ENCODE assay signal across 8 cellular contexts in the genomic region with DNA sequence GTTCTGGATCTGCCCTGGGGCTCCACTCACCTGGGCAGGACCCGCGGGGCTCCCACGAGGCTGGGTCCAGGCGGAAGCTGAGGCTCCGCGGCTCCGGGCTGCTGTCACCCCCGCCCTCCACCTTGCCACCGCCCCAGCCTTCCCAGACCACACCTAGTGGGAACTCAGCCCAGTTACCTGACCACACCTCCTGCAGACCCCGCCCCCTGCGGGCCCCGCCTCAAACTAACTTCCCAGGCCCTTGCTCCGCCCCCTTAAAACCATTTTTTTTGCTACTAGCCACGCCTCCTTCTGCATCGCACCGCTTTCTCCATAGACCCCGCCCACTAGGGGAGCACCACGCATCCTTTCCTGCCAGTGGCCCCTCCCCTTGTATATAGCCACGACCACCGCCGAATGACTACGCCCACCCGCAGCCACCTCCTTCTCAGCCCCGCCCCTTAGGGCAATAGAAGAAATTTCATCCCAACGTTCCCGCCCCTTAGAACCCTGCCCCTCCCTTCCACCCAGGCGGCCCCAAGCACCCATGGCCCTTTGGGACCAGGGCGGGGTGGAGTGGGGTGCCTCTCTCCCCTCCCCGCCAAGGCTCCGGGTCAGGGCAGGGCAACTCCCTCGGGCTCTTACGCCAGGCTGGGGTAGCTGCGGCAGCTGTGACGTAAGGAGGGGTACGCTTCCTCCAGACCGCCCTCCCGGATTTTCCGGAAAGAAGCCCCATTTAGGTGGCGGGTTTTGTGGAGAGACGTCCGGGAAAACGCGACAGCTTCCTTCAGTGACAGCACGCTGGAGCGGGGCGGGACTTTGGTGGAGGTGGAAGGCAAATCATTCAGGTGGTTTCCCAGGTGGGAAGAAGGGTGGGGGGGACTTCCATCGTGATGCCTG. TPM values are rescaled to one million over a fixed set of nuclear protein-coding genes. Genes with fewer than 3 reads are reported as not detected.
DNase-seq lines count a peak whose midpoint lies in the region; ATAC-seq and TF ChIP-seq lines count a peak whose summit lies in the region.

SH2D3A (minus strand) TSS at position 79 of the 879 bp plus-strand sequence. CDS start 3,687 bp downstream, outside the sequence.

- H3K4me3 ChIP-seq in esophagus (ENCODE audit: low read depth in 1 of 2, low read length in 2 of 2) (peak within 1 kb of the TSS; percentile 60 to 64), thymus (ENCODE audit: low read length) (peak within 1 kb of the TSS; percentile 73)

- H3K9me3 ChIP-seq in esophagus (ENCODE audit: control insufficient read depth in 2 of 2, insufficient read depth in 1 of 2, low read depth in 1 of 2, low read length in 1 of 2) (no peaks in the 10 kb centered on the region), thymus (ENCODE audit: control insufficient read depth) (no peaks in the 10 kb centered on the region)

- WGBS in esophagus, 2 donors: 2 to 3% methylated on average over 43 to 47 of the region's 47 CpGs
- 3% methylated on average over 47 of the region's 47 CpGs for WGBS in thymus

- peak; percentile 58 for ATAC-seq in HG03378 (IDR thresholded peaks at IDR 0.05; ENCODE audit: unreplicated experiment)

- peaks cover 13% of the 10 kb centered on the region for H3K4me1 Mint-ChIP-seq in neural crest cell

- TF ChIP-seq CTCF in neural crest cell (conservative IDR thresholded peaks at IDR 0.05): no peak

- peak within 1 kb of the TSS; percentile 91 to 98 for H3K27ac ChIP-seq in esophagus (ENCODE audit: low read depth in 2 of 2, low read length in 1 of 2)
- peak within 1 kb of the TSS; percentile 86 for H3K27ac ChIP-seq in thymus (ENCODE audit: low read depth)

- no peaks in the 10 kb centered on the region for H3K9me3 Mint-ChIP-seq in neural crest cell

- H3K27ac Mint-ChIP-seq in neural crest cell (ENCODE audit: unreplicated experiment): no peak within 1 kb of the TSS

- H3K4me1 ChIP-seq in esophagus (ENCODE audit: control insufficient read depth in 2 of 2, insufficient read depth in 2 of 2, low read length in 1 of 2): peaks cover 3% of the 10 kb centered on the region in 2 donors
- H3K4me1 ChIP-seq in thymus (ENCODE audit: control insufficient read depth, insufficient read depth, low read length): peaks cover 11% of the 10 kb centered on the region

- H3K27me3 ChIP-seq in esophagus (ENCODE audit: control insufficient read depth in 1 of 2, insufficient read depth in 2 of 2, low read length in 2 of 2) (no peaks in the 10 kb centered on the region), thymus (ENCODE audit: control insufficient read depth, insufficient read depth) (no peaks in the 10 kb centered on the region)

- DNase-seq in AML-193 (lab: John Stamatoyannopoulos, UW): peak; percentile 78 to 85
- peak; percentile 83 for DNase-seq in GM19240 (ENCODE audit: insufficient read length, low spot score)
- DNase-seq in NOMO-1 (lab: John Stamatoyannopoulos, UW; ENCODE audit: unreplicated experiment in 2 of 2): peak; percentile 86 to 88
- peak; percentile 85 for DNase-seq in activated CD8-positive, alpha-beta memory T cell treated with anti-CD3 and anti-CD28 coated beads, Interleukin-2, amount 50 U/mL, for 24 hours (ENCODE audit: extremely low read depth)
- DNase-seq in neural crest cell (ENCODE audit: low read depth, low spot score): peak; percentile 29

- no peaks in the 10 kb centered on the region for H3K36me3 Mint-ChIP-seq in neural crest cell (ENCODE audit: low read depth)

- H3K27me3 Mint-ChIP-seq in neural crest cell (ENCODE audit: low read depth): peaks cover 60% of the 10 kb centered on the region

- H3K36me3 ChIP-seq in esophagus (ENCODE audit: control insufficient read depth in 2 of 2, insufficient read depth in 2 of 2, low read length in 1 of 2) (peaks cover 0 to 2% of the 10 kb centered on the region in 2 donors), thymus (ENCODE audit: control insufficient read depth, insufficient read depth) (no peaks in the 10 kb centered on the region)

- H3K4me3 Mint-ChIP-seq in neural crest cell: peak within 1 kb of the TSS; percentile 57

RNA-seq across cellular contexts. Expression of gene SH2D3A, which starts in this region (rescaled TPM):
- polyA plus RNA-seq in esophagus (10 to 100 TPM; 29.6 to 48.7 TPM), thymus (18.8 TPM)
- total RNA-seq in neural crest cell: not detected in 2 replicates

Comparison
In these comparisons a context has a peak if more than half of its experiments do, and no peak if none do; other contexts are left out.
1. Peak in every context shown above with its lines: DNase-seq, ATAC-seq, H3K4me3 ChIP-seq and H3K27ac ChIP-seq.
2. Peak in DNase-seq in neural crest cell; RNA of the gene not detected or under 1 TPM.
3. DNase-seq: peak in every context shown above with its lines; median percentile 87 in NOMO-1; 85 in activated CD8-positive, alpha-beta memory T cell treated with anti-CD3 and anti-CD28 coated beads, Interleukin-2, amount 50 U/mL, for 24 hours; 83 in GM19240; 82 in AML-193; 29 in neural crest cell.